Comparison of ENCODE assay signal across 25 cellular contexts in the genomic region with DNA sequence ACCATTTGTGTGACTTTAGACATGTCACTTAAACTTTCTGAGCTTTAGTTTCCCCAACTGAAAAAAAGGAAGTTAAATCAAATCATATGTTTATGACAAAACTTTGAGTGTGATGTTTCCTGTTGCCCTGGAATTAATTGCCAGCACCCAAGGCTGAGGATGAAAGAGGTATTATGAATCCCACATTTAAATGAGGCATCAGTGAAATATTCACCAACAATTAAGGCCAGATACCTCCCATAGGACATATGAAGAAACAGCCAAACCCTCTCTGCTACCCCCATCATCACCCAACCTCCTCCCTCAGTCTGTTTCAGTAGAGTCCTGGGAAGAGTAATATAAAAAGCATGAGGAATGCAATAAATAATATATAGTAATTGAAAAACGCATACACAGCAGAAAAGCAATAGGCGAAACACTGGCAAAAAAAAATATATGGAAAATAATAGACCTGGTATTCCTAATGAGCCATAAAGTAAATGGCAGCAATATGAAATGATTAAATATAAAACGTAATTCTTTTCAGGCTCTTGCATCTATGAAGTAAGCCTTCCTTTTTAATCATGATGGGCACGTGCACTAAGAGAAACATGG.
"Had no signal": no experiment of that assay in that cellular context is flagged by ENCODE, and none has a peak within 500 bp of the region (broad histone marks: within the 10 kb centered on the region; RNA-seq: fewer than 3 reads in every experiment).

No MANE protein-coding gene starts in this region.

- H3K4me3 ChIP-seq: esophagus squamous epithelium, heart left ventricle, lung, neural progenitor cell, ovary, smooth muscle cell, suprapubic skin, thyroid gland, upper lobe of left lung, uterus had no signal

- H3K27ac ChIP-seq: epithelial cell of prostate, esophagus squamous epithelium, heart left ventricle, neural progenitor cell, ovary, suprapubic skin, upper lobe of left lung, uterus had no signal

- H3K4me1 ChIP-seq: neural progenitor cell, thyroid gland, uterus had no signal

- FAIRE-seq: frontal cortex had no signal

- H3K9ac ChIP-seq: neural progenitor cell had no signal

- H3K27me3 ChIP-seq: esophagus squamous epithelium, heart left ventricle, neural progenitor cell, ovary, suprapubic skin, thyroid gland, upper lobe of left lung, uterus had no signal

- H3K9me3 ChIP-seq: esophagus squamous epithelium, heart left ventricle, ovary, suprapubic skin, thyroid gland, upper lobe of left lung, uterus had no signal

- ATAC-seq: effector memory CD8-positive, alpha-beta T cell; heart left ventricle; left colon; left ventricle myocardium superior; natural killer cell treated with Interleukin-12 subunit alpha and Interleukin-12 subunit beta and Interleukin-15 and Interleukin-18, amount 100 ng/mL, for 72 hours; right cardiac atrium; stimulated activated effector memory CD8-positive, alpha-beta T cell treated with anti-CD3 and anti-CD28 coated beads, Interleukin-12 subunit alpha, Interleukin-12 subunit beta, amount 100 ng/mL, for 72 hours; stimulated activated naive CD8-positive, alpha-beta T cell treated with anti-CD3 and anti-CD28 coated beads, Interleukin-15, Interleukin-2, amounts not matched to agents 100 U/mL and 50 U/mL, for 24 hours had no signal

- H3K4me2 ChIP-seq: neural progenitor cell, smooth muscle cell had no signal

- DNase-seq: effector memory CD8-positive, alpha-beta T cell; esophagus squamous epithelium; heart left ventricle; hippocampal formation; left colon; left ventricle myocardium superior; mesenchymal stem cell; midbrain; nucleus accumbens; ovary; right cardiac atrium; stimulated activated CD4-positive, alpha-beta T cell treated with anti-CD3 and anti-CD28 coated beads, Interleukin-2, amount 100 ng/mL, for 48 hours; stimulated activated CD8-positive, alpha-beta memory T cell treated with anti-CD3 and anti-CD28 coated beads, Interleukin-4, amount 100 ng/mL, for 48 hours; stimulated activated naive CD8-positive, alpha-beta T cell treated with anti-CD3 and anti-CD28 coated beads, Interleukin-15, Interleukin-2, amounts not matched to agents 100 U/mL and 50 U/mL, for 24 hours; upper lobe of left lung; uterus had no signal

- H3K36me3 ChIP-seq: esophagus squamous epithelium, heart left ventricle, neural progenitor cell, ovary, suprapubic skin, thyroid gland, upper lobe of left lung, uterus had no signal
